In genomic region chr3:124847863-124848262, GRCh38 we compare ENCODE assay signal across 25 cellular contexts.
"Had no signal": no experiment of that assay in that cellular context is flagged by ENCODE, and none has a peak within 500 bp of the region (broad histone marks: within the 10 kb centered on the region; RNA-seq: fewer than 3 reads in every experiment).

No MANE protein-coding gene starts in this region.

- ATAC-seq: naive thymus-derived CD4-positive, alpha-beta T cell; natural killer cell; pancreas; psoas muscle; right cardiac atrium; right lobe of liver; stimulated activated effector memory CD8-positive, alpha-beta T cell treated with anti-CD3 and anti-CD28 coated beads, Interleukin-12 subunit alpha, Interleukin-12 subunit beta, amount 100 ng/mL, for 72 hours; stimulated activated naive B cell treated with anti-CD40 and anti-IgM and Interleukin-4, amounts not matched to agents 10 μg/mL and 1 μg/mL and 100 μg/mL, for 72 hours had no signal

- H3K36me3 ChIP-seq: neutrophil, vagina had no signal

- H3K27ac Mint-ChIP-seq: naive thymus-derived CD4-positive, alpha-beta T cell; natural killer cell; nephron; stimulated activated effector memory CD8-positive, alpha-beta T cell treated with anti-CD3 and anti-CD28 coated beads, Interleukin-12 subunit alpha, Interleukin-12 subunit beta, amount 100 ng/mL, for 72 hours; stimulated activated naive B cell treated with anti-CD40 and anti-IgM and Interleukin-4, amounts not matched to agents 10 μg/mL and 1 μg/mL and 100 μg/mL, for 72 hours; stimulated activated naive CD8-positive, alpha-beta T cell treated with anti-CD3 and anti-CD28 coated beads, Interleukin-15, Interleukin-2, amounts not matched to agents 100 ng/mL and 50 ng/mL, for 24 hours had no signal

- H3K4me1 Mint-ChIP-seq: natural killer cell; stimulated activated effector memory CD8-positive, alpha-beta T cell treated with anti-CD3 and anti-CD28 coated beads, Interleukin-12 subunit alpha, Interleukin-12 subunit beta, amount 100 ng/mL, for 72 hours; stimulated activated naive B cell treated with anti-CD40 and anti-IgM and Interleukin-4, amounts not matched to agents 10 μg/mL and 1 μg/mL and 100 μg/mL, for 72 hours had no signal

- H3K4me3 ChIP-seq: pancreas, psoas muscle, right lobe of liver, sigmoid colon, stomach, tibial nerve, upper lobe of left lung, vagina had no signal

- H3K9me3 Mint-ChIP-seq: naive thymus-derived CD4-positive, alpha-beta T cell; natural killer cell; nephron; neural crest cell; stimulated activated effector memory CD8-positive, alpha-beta T cell treated with anti-CD3 and anti-CD28 coated beads, Interleukin-12 subunit alpha, Interleukin-12 subunit beta, amount 100 ng/mL, for 72 hours; stimulated activated naive B cell treated with anti-CD40 and anti-IgM and Interleukin-4, amounts not matched to agents 10 μg/mL and 1 μg/mL and 100 μg/mL, for 72 hours; stimulated activated naive CD8-positive, alpha-beta T cell treated with anti-CD3 and anti-CD28 coated beads, Interleukin-15, Interleukin-2, amounts not matched to agents 100 ng/mL and 50 ng/mL, for 24 hours had no signal

- H3K9me3 ChIP-seq: neutrophil, pancreas, psoas muscle, right lobe of liver, sigmoid colon, stomach, tibial nerve, upper lobe of left lung, vagina had no signal

- H3K27ac ChIP-seq: neutrophil, pancreas, psoas muscle, right lobe of liver, stomach, tibial nerve, upper lobe of left lung, vagina had no signal

- H3K36me3 Mint-ChIP-seq: naive thymus-derived CD4-positive, alpha-beta T cell; natural killer cell; stimulated activated effector memory CD8-positive, alpha-beta T cell treated with anti-CD3 and anti-CD28 coated beads, Interleukin-12 subunit alpha, Interleukin-12 subunit beta, amount 100 ng/mL, for 72 hours; stimulated activated naive B cell treated with anti-CD40 and anti-IgM and Interleukin-4, amounts not matched to agents 10 μg/mL and 1 μg/mL and 100 μg/mL, for 72 hours had no signal

- H3K4me3 Mint-ChIP-seq: naive thymus-derived CD4-positive, alpha-beta T cell; natural killer cell; nephron; neural crest cell; stimulated activated effector memory CD8-positive, alpha-beta T cell treated with anti-CD3 and anti-CD28 coated beads, Interleukin-12 subunit alpha, Interleukin-12 subunit beta, amount 100 ng/mL, for 72 hours; stimulated activated naive B cell treated with anti-CD40 and anti-IgM and Interleukin-4, amounts not matched to agents 10 μg/mL and 1 μg/mL and 100 μg/mL, for 72 hours; stimulated activated naive CD8-positive, alpha-beta T cell treated with anti-CD3 and anti-CD28 coated beads, Interleukin-15, Interleukin-2, amounts not matched to agents 100 ng/mL and 50 ng/mL, for 24 hours had no signal

- H3K4me1 ChIP-seq: pancreas had no signal

- H3K27me3 ChIP-seq: neutrophil, pancreas, right lobe of liver, sigmoid colon, stomach, tibial nerve, upper lobe of left lung, vagina had no signal

- DNase-seq: naive thymus-derived CD4-positive, alpha-beta T cell; natural killer cell; nucleus accumbens; pancreas; psoas muscle; right cardiac atrium; right lobe of liver; sigmoid colon; small intestine; stimulated activated CD4-positive, alpha-beta T cell treated with anti-CD3 and anti-CD28 coated beads, Interleukin-15, amount 100 ng/mL, for 24 hours; stimulated activated CD4-positive, alpha-beta T cell treated with anti-CD3 and anti-CD28 coated beads, Interleukin-2, amount 100 ng/mL, for 24 hours; stimulated activated CD4-positive, alpha-beta T cell treated with anti-CD3 and anti-CD28 coated beads, Interleukin-2, amount 100 ng/mL, for 48 hours; stimulated activated CD4-positive, alpha-beta T cell treated with anti-CD3 and anti-CD28 coated beads, Interleukin-4, amount 100 ng/mL, for 24 hours; stimulated activated naive B cell treated with anti-CD40 and anti-IgM and Interleukin-4, amounts not matched to agents 10 μg/mL and 1 μg/mL and 100 μg/mL, for 72 hours; stimulated activated naive CD4-positive, alpha-beta T cell treated with Interleukin-2 at 50 U/mL for 16 hours; stomach; trophoblast cell; upper lobe of left lung had no signal
